Comparison of ENCODE assay signal across 10 cellular contexts in genomic region chrX:119756926-119757635, GRCh38. TPM values are rescaled to one million over a fixed set of nuclear protein-coding genes. Genes with fewer than 3 reads are reported as not detected.
DNase-seq lines count a peak whose midpoint lies in the region; ATAC-seq and TF ChIP-seq lines count a peak whose summit lies in the region.
"Had no signal": no experiment of that assay in that cellular context is flagged by ENCODE, and none has a peak within 500 bp of the region (broad histone marks: within the 10 kb centered on the region; RNA-seq: fewer than 3 reads in every experiment).

No MANE protein-coding gene starts in this region.

- POLR2A ChIA-PET in HEK293 (lab: Yijun Ruan, JAX): interaction anchor here (1.0 to 3.7 kb wide), 6 partner anchors 25 to 182 kb away, joined by 5 to 32 read pairs (median 10); partner anchors contain the start of genes NKRF, RPL39 and SEPTIN6

- H3K36me3 Mint-ChIP-seq in activated T-helper 1 cell treated with anti-CD3 and anti-CD28 coated beads, Interleukin-12 subunit alpha, Interleukin-12 subunit beta, Interleukin-2, Interleukin-4 antibody, amounts not matched to agents 30 ng/mL and 10 ng/mL and 1 ng/mL, durations not matched to agents 14 hours and 24 hours and 36 hours (ENCODE audit: low read depth): peaks cover 3% of the 10 kb centered on the region

- H3K27ac Mint-ChIP-seq in activated T-helper 1 cell treated with anti-CD3 and anti-CD28 coated beads, Interleukin-12 subunit alpha, Interleukin-12 subunit beta, Interleukin-2, Interleukin-4 antibody, amounts not matched to agents 30 ng/mL and 10 ng/mL and 1 ng/mL, durations not matched to agents 14 hours and 24 hours and 36 hours: peak overlapping the region; percentile 94

- H3K27me3 ChIP-seq in BLaER1: no peaks in the 10 kb centered on the region

- peaks cover 43% of the 10 kb centered on the region for H3K4me1 Mint-ChIP-seq in activated T-helper 1 cell treated with anti-CD3 and anti-CD28 coated beads, Interleukin-12 subunit alpha, Interleukin-12 subunit beta, Interleukin-2, Interleukin-4 antibody, amounts not matched to agents 30 ng/mL and 10 ng/mL and 1 ng/mL, durations not matched to agents 14 hours and 24 hours and 36 hours (ENCODE audit: low read depth)

- no peaks in the 10 kb centered on the region for H3K9me3 Mint-ChIP-seq in activated T-helper 1 cell treated with anti-CD3 and anti-CD28 coated beads, Interleukin-12 subunit alpha, Interleukin-12 subunit beta, Interleukin-2, Interleukin-4 antibody, amounts not matched to agents 30 ng/mL and 10 ng/mL and 1 ng/mL, durations not matched to agents 14 hours and 24 hours and 36 hours

- intact Hi-C loops in activated T-helper 1 cell treated with anti-CD3 and anti-CD28 coated beads, Interleukin-12 subunit alpha, Interleukin-12 subunit beta, Interleukin-2, Interleukin-4 antibody, amounts not matched to agents 30 ng/mL and 10 ng/mL and 1 ng/mL, durations not matched to agents 14 hours and 24 hours and 36 hours (cut with micrococcal nuclease): loop anchor here (1.0 to 2.0 kb wide), 7 partner anchors 34 to 151 kb away; partner anchors contain the start of genes NKRF, RPL39 and SEPTIN6
- intact Hi-C loops in mucosa of descending colon (cut with DNase I, micrococcal nuclease): no loop called here

- no peaks in the 10 kb centered on the region for H3K27me3 Mint-ChIP-seq in activated T-helper 1 cell treated with anti-CD3 and anti-CD28 coated beads, Interleukin-12 subunit alpha, Interleukin-12 subunit beta, Interleukin-2, Interleukin-4 antibody, amounts not matched to agents 30 ng/mL and 10 ng/mL and 1 ng/mL, durations not matched to agents 14 hours and 24 hours and 36 hours (ENCODE audit: insufficient read depth)

- TF ChIP-seq CTCF in HEK293 (tag by site-specific recombination; IDR thresholded peaks at IDR 0.05) (no peak), mucosa of descending colon (IDR thresholded peaks at IDR 0.05) (no peak)

- H3K4me1 ChIP-seq in BLaER1: peaks cover 87% of the 10 kb centered on the region
- H3K4me1 ChIP-seq in HEK293 (ENCODE audit: control insufficient read depth, insufficient read depth, low read length): 0 out of 2 replicates have a peak, but pooled peaks cover 2% of the 10 kb centered on the region
- H3K4me1 ChIP-seq in mucosa of descending colon (ENCODE audit: low read depth): no peaks in the 10 kb centered on the region

- CTCF ChIA-PET in HEK293 (lab: Yijun Ruan, JAX): interaction anchor here (0.6 to 2.1 kb wide), 9 partner anchors 10 to 241 kb away, joined by 3 to 7 read pairs (median 5); no protein-coding TSS in a partner anchor

- H3K27ac ChIP-seq in BLaER1 (peak overlapping the region; percentile 55), HEK293 (ENCODE audit: extremely low read depth, low read depth, low read length) (no peak overlapping the region)

- H4K20me1 ChIP-seq in BLaER1: peaks cover 19% of the 10 kb centered on the region

- H3K9me3 ChIP-seq in BLaER1: no peaks in the 10 kb centered on the region
- H3K9me3 ChIP-seq in HEK293 (ENCODE audit: control insufficient read depth, insufficient read depth, low read depth, low read length): no peaks in the 10 kb centered on the region
- H3K9me3 ChIP-seq in mucosa of descending colon: no peaks in the 10 kb centered on the region

- ATAC-seq in mucosa of descending colon (peak; percentile 15), HG02571 (IDR thresholded peaks at IDR 0.05; ENCODE audit: unreplicated experiment) (no peak), HG02970 (IDR thresholded peaks at IDR 0.05; ENCODE audit: low FRiP score, unreplicated experiment) (no peak)

- H3K4me3 ChIP-seq in BLaER1 (no peak overlapping the region; the same call in 1 of the 2 replicates), HEK293 (ENCODE audit: low read depth, low read length) (no peak overlapping the region), mucosa of descending colon (no peak overlapping the region)

- H3K36me3 ChIP-seq in BLaER1 (no peaks in the 10 kb centered on the region), HEK293 (ENCODE audit: control insufficient read depth in 2 of 2, insufficient read depth in 1 of 2, low read length in 2 of 2) (no peaks in the 10 kb centered on the region), mucosa of descending colon (ENCODE audit: low read depth) (no peaks in the 10 kb centered on the region)

- DNase-seq in activated T-helper 1 cell treated with anti-CD3 and anti-CD28 coated beads, Interleukin-12 subunit alpha, Interleukin-12 subunit beta, Interleukin-2, Interleukin-4 antibody, amounts not matched to agents 30 ng/mL and 10 ng/mL and 1 ng/mL, durations not matched to agents 14 hours and 24 hours and 36 hours (ENCODE audit: low spot score): no peak
- peak in 1 of 3 donors; percentile 29 for DNase-seq in mucosa of descending colon
- DNase-seq in amygdala (lab: John Stamatoyannopoulos, UW): no peak
- no peak for DNase-seq in kidney glomerular epithelial cell (lab: John Stamatoyannopoulos, UW)
- DNase-seq: COR-L47, NCI-H2171 had no signal

- H3K4me2 ChIP-seq in BLaER1: peak overlapping the region; percentile 92

- peak overlapping the region; percentile 20; the same call in 1 of the 2 replicates for H3K9ac ChIP-seq in BLaER1

- peak overlapping the region; percentile 77 for H3K4me3 Mint-ChIP-seq in activated T-helper 1 cell treated with anti-CD3 and anti-CD28 coated beads, Interleukin-12 subunit alpha, Interleukin-12 subunit beta, Interleukin-2, Interleukin-4 antibody, amounts not matched to agents 30 ng/mL and 10 ng/mL and 1 ng/mL, durations not matched to agents 14 hours and 24 hours and 36 hours

TF ChIP-seq in HEK293, 187 proteins besides CTCF, POLR2A, EP300 and RAD21:
- TF ChIP-seq ZNF391 (tag by site-specific recombination; IDR thresholded peaks at IDR 0.05; ENCODE audit: borderline replicate concordance, low read depth): no peak
- peak; percentile 89 for TF ChIP-seq ZNF16 (tag by site-specific recombination; IDR thresholded peaks at IDR 0.05; ENCODE audit: low read depth)

RNA-seq across cellular contexts. Expression of gene SOWAHD, which starts 1.3 kb away (rescaled TPM):
- 0.21 and 0.34 TPM in 2 replicates for total RNA-seq in activated T-helper 1 cell treated with anti-CD3 and anti-CD28 coated beads, Interleukin-12 subunit alpha, Interleukin-12 subunit beta, Interleukin-2, Interleukin-4 antibody, amounts not matched to agents 30 ng/mL and 10 ng/mL and 1 ng/mL, durations not matched to agents 14 hours and 24 hours and 36 hours
- total RNA-seq in mucosa of descending colon: 1 to 10 TPM; 1.4 to 2.7 (median 2.1) TPM

RNA-seq across cellular contexts. Expression of gene RPL39, which starts 34.3 kb away (rescaled TPM):
- total RNA-seq in activated T-helper 1 cell treated with anti-CD3 and anti-CD28 coated beads, Interleukin-12 subunit alpha, Interleukin-12 subunit beta, Interleukin-2, Interleukin-4 antibody, amounts not matched to agents 30 ng/mL and 10 ng/mL and 1 ng/mL, durations not matched to agents 14 hours and 24 hours and 36 hours: 1,853 and 1,912 TPM in 2 replicates
- 1,000 to 10,000 TPM; 1,241 to 1,374 (median 1,261) TPM for total RNA-seq in mucosa of descending colon
